8 cellular contexts compared by ENCODE assay signal in the genomic region with DNA sequence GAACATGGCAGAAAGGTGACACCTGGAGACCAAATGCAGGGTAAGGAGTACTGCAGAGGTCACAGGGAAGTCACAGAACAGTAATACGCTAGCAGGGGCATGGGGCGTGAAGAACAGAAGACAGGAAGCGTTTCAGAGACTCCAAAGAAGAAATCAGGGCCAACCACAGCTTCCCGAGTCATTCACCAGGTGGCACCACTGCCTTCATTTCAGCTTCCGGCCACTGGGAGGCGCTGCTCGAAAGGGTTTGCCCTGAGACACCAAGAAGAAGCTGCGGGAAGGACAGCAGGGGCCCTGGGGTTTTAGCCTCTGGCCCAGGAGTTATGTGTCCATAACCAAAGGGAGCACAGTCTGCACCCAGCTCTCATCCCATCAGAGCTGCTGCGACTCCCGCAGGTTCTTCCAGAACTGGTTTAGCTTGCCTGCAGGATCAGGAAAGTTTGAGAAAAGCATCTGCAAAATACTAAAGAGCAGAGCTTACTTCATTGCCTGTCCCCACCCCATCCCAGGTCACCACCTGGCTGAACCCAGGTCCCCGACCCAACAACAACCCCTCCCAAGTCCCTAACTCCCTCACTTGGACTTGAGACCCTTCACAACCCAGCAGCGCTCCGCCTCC. TPM values are rescaled to one million over a fixed set of nuclear protein-coding genes. Genes with fewer than 3 reads are reported as not detected.
DNase-seq lines count a peak whose midpoint lies in the region; TF ChIP-seq lines count a peak whose summit lies in the region.
"Not testable (repeated sequence)": the region's sequence is repeated elsewhere in the genome, so short reads cannot be mapped to it uniquely, and the experiment has no call there.

No MANE protein-coding gene starts in this region.

- not testable (repeated sequence) for H3K9me2 ChIP-seq in Karpas-422 (replicated peaks; ENCODE audit: insufficient read depth, low read length)

- H3K4me1 ChIP-seq in Karpas-422 (ENCODE audit: low read length), result peaks cover 11% of the 10 kb centered on the region
- not testable (repeated sequence) for H3K4me1 ChIP-seq in left ventricle myocardium inferior, parathyroid adenoma

- DNase-seq in DMS153 (lab: John Stamatoyannopoulos, UW) (peak; percentile 82), Karpas-422 (peak; percentile 95), NOMO-1 treated with dmso at 0.1 percent for 144 hours (lab: John Stamatoyannopoulos, UW; ENCODE audit: unreplicated experiment) (peak; percentile 56), left ventricle myocardium inferior (peak; percentile 65)
- peak; percentile 96 for DNase-seq in activated CD4-positive, alpha-beta T cell treated with anti-CD3 and anti-CD28 coated beads, Interleukin-2, amount 10 ng/mL, durations not matched to agents 24 days and 14 days
- DNase-seq in stimulated activated naive CD4-positive, alpha-beta T cell (lab: John Stamatoyannopoulos, UW), result peak; percentile 76 to 91 (median 84)

- not testable (repeated sequence) for H3K4me3 Mint-ChIP-seq in activated CD4-positive, alpha-beta T cell treated with anti-CD3 and anti-CD28 coated beads, Interleukin-2, amount 10 ng/mL, durations not matched to agents 24 days and 14 days; brain

- not testable (repeated sequence) for H3K4me2 ChIP-seq in Karpas-422 (ENCODE audit: low read depth, low read length, poor library complexity, severe bottlenecking); parathyroid adenoma (ENCODE audit: low read length)

- not testable (repeated sequence) for H3K79me2 ChIP-seq in Karpas-422 (ENCODE audit: low read length); parathyroid adenoma

- H3K27me3 ChIP-seq in Karpas-422 (ENCODE audit: low read length); left ventricle myocardium inferior (ENCODE audit: low read depth); parathyroid adenoma (ENCODE audit: control insufficient read depth, insufficient read depth, low read length): not testable (repeated sequence)

- not testable (repeated sequence) for H3K4me1 Mint-ChIP-seq in activated CD4-positive, alpha-beta T cell treated with anti-CD3 and anti-CD28 coated beads, Interleukin-2, amount 10 ng/mL, durations not matched to agents 24 days and 14 days; brain

- H3K4me3 ChIP-seq in Karpas-422 (ENCODE audit: low read length); left ventricle myocardium inferior; parathyroid adenoma (ENCODE audit: low read depth, low read length): not testable (repeated sequence)

- not testable (repeated sequence) for H4K20me1 ChIP-seq in Karpas-422 (ENCODE audit: insufficient read depth, low read depth, low read length)

- H3K9me3 ChIP-seq in Karpas-422 (ENCODE audit: low read length); left ventricle myocardium inferior (replicated peaks); parathyroid adenoma (ENCODE audit: control insufficient read depth, low read length): not testable (repeated sequence)

- peak; percentile 40 to 59 for TF ChIP-seq CTCF in brain (conservative IDR thresholded peaks at IDR 0.05)
- TF ChIP-seq CTCF in left ventricle myocardium inferior (IDR thresholded peaks at IDR 0.05; ENCODE audit: borderline replicate concordance), result peak; percentile 75
- peak; percentile 49 for TF ChIP-seq CTCF in parathyroid adenoma (IDR thresholded peaks at IDR 0.05)

- not testable (repeated sequence) for H3K27me3 Mint-ChIP-seq in activated CD4-positive, alpha-beta T cell treated with anti-CD3 and anti-CD28 coated beads, Interleukin-2, amount 10 ng/mL, durations not matched to agents 24 days and 14 days; brain

- not testable (repeated sequence) for H3K9me3 Mint-ChIP-seq in activated CD4-positive, alpha-beta T cell treated with anti-CD3 and anti-CD28 coated beads, Interleukin-2, amount 10 ng/mL, durations not matched to agents 24 days and 14 days; brain

- not testable (repeated sequence) for H3K27ac Mint-ChIP-seq in activated CD4-positive, alpha-beta T cell treated with anti-CD3 and anti-CD28 coated beads, Interleukin-2, amount 10 ng/mL, durations not matched to agents 24 days and 14 days
- peak overlapping the region in 3 of 5 experiments; percentile 48 to 77 (median 49) for H3K27ac Mint-ChIP-seq in brain

- intact Hi-C loops in activated CD4-positive, alpha-beta T cell treated with anti-CD3 and anti-CD28 coated beads, Interleukin-2, amount 10 ng/mL, durations not matched to agents 24 days and 14 days (cut with micrococcal nuclease); left ventricle myocardium inferior (cut with micrococcal nuclease): not testable (repeated sequence)

- H3K36me3 Mint-ChIP-seq in activated CD4-positive, alpha-beta T cell treated with anti-CD3 and anti-CD28 coated beads, Interleukin-2, amount 10 ng/mL, durations not matched to agents 24 days and 14 days (ENCODE audit: low read depth); brain: not testable (repeated sequence)

- not testable (repeated sequence) for H3K36me3 ChIP-seq in Karpas-422 (ENCODE audit: insufficient read depth, low read length); left ventricle myocardium inferior; parathyroid adenoma (ENCODE audit: control insufficient read depth, insufficient read depth, low read length)

- not testable (repeated sequence) for H2AFZ ChIP-seq in Karpas-422 (ENCODE audit: low read length); parathyroid adenoma

- not testable (repeated sequence) for H3K27ac ChIP-seq in Karpas-422 (ENCODE audit: low read length); left ventricle myocardium inferior (replicated peaks); parathyroid adenoma

- not testable (repeated sequence) for H3K9ac ChIP-seq in Karpas-422 (ENCODE audit: low read length); parathyroid adenoma

RNA-seq across cellular contexts. Expression of a gene that starts 32.6 kb away (rescaled TPM):
- not detected in 2 replicates for total RNA-seq in Karpas-422 (2014; rRNA removed; shearing (Covaris generic); ENCODE audit: low replicate concordance)
- total RNA-seq in activated CD4-positive, alpha-beta T cell treated with anti-CD3 and anti-CD28 coated beads, Interleukin-2, amount 10 ng/mL, durations not matched to agents 24 days and 14 days, result not detected in 2 replicates
- not detected for polyA plus RNA-seq in brain (ENCODE audit: insufficient read depth, low read depth, low replicate concordance)
- total RNA-seq in left ventricle myocardium inferior, result not detected
